Comparison of ENCODE assay signal across 8 cellular contexts in the genomic region with DNA sequence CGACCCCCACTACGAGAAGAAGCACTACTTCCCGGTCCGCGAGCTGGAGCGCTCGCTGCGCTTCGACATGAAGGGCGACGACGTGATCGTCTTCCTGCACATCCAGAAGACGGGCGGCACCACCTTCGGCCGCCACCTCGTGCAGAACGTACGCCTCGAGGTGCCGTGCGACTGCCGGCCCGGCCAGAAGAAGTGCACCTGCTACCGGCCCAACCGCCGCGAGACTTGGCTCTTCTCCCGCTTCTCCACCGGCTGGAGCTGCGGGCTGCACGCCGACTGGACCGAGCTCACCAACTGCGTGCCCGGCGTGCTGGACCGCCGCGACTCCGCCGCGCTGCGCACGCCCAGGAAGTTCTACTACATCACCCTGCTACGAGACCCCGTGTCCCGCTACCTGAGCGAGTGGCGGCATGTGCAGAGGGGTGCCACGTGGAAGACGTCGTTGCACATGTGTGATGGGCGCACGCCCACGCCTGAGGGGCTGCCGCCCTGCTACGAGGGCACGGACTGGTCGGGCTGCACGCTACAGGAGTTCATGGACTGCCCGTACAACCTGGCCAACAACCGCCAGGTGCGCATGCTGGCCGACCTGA. TPM values are rescaled to one million over a fixed set of nuclear protein-coding genes. Genes with fewer than 3 reads are reported as not detected.
DNase-seq lines count a peak whose midpoint lies in the region; ATAC-seq, FAIRE-seq and TF ChIP-seq lines count a peak whose summit lies in the region.
"Not testable (repeated sequence)": the region's sequence is repeated elsewhere in the genome, so short reads cannot be mapped to it uniquely, and the experiment has no call there.

No MANE protein-coding gene starts in this region.

- not testable (repeated sequence) for H3K4me3 Mint-ChIP-seq in stimulated activated naive CD8-positive, alpha-beta T cell treated with anti-CD3 and anti-CD28 coated beads, Interleukin-15, amount 100 ng/mL, for 72 hours

- H3K9me3 Mint-ChIP-seq in stimulated activated naive CD8-positive, alpha-beta T cell treated with anti-CD3 and anti-CD28 coated beads, Interleukin-15, amount 100 ng/mL, for 72 hours, result not testable (repeated sequence)

- peak; percentile 87 for FAIRE-seq in GM12891 (lab: Jason Lieb, UNC)

- peak; percentile 13 for ATAC-seq in left lung
- peak; percentile 42 for ATAC-seq in stimulated activated naive CD8-positive, alpha-beta T cell treated with anti-CD3 and anti-CD28 coated beads, Interleukin-15, amount 100 ng/mL, for 72 hours

- H3K27ac Mint-ChIP-seq in stimulated activated naive CD8-positive, alpha-beta T cell treated with anti-CD3 and anti-CD28 coated beads, Interleukin-15, amount 100 ng/mL, for 72 hours, result not testable (repeated sequence)

- not testable (repeated sequence) for H2AFZ ChIP-seq in ACC112 (ENCODE audit: low read length, unreplicated experiment); neuron (ENCODE audit: low read depth, low read length)

- in situ Hi-C loops in astrocyte of the cerebellum (cut with HindIII; ENCODE audit: low sequenced_read_pairs), result not testable (repeated sequence)

- H3K36me3 ChIP-seq in ACC112 (ENCODE audit: insufficient read depth, low read length); left lung; neuron (ENCODE audit: insufficient read depth, low read length): not testable (repeated sequence)

- not testable (repeated sequence) for H3K27ac ChIP-seq in ACC112 (ENCODE audit: low read depth, low read length); left lung

- TF ChIP-seq CTCF in WI38 (IDR thresholded peaks at IDR 0.05; ENCODE audit: low read depth, low read length); astrocyte of the cerebellum (IDR thresholded peaks at IDR 0.05; ENCODE audit: low read depth, low read length, missing control alignments); fibroblast of the aortic adventitia (IDR thresholded peaks at IDR 0.05; ENCODE audit: insufficient read depth, low read length); left lung (IDR thresholded peaks at IDR 0.05): not testable (repeated sequence)

- H3K27me3 Mint-ChIP-seq in stimulated activated naive CD8-positive, alpha-beta T cell treated with anti-CD3 and anti-CD28 coated beads, Interleukin-15, amount 100 ng/mL, for 72 hours, result peaks cover 37% of the 10 kb centered on the region

- intact Hi-C loops in left lung (cut with DNase I), result not testable (repeated sequence)

- not testable (repeated sequence) for DNase-seq in GM12891 (ENCODE audit: insufficient read length, low spot score); astrocyte of the cerebellum (ENCODE audit: low read depth); fibroblast of the aortic adventitia (ENCODE audit: low read depth); left lung; stimulated activated naive CD8-positive, alpha-beta T cell treated with anti-CD3 and anti-CD28 coated beads, Interleukin-15, amount 100 ng/mL, for 72 hours

- H3K27me3 ChIP-seq in ACC112 (ENCODE audit: insufficient read depth, low read length), result not testable (repeated sequence)
- H3K27me3 ChIP-seq in left lung (peaks cover 4 to 18% of the 10 kb centered on the region in 2 donors), neuron (ENCODE audit: insufficient read depth, low read length) (peaks cover 10% of the 10 kb centered on the region)

- H3K4me1 ChIP-seq in ACC112 (ENCODE audit: control insufficient read depth, insufficient read depth, low read length, unreplicated experiment); left lung; neuron (ENCODE audit: insufficient read depth, low read length): not testable (repeated sequence)

- not testable (repeated sequence) for H3K79me2 ChIP-seq in ACC112 (ENCODE audit: control insufficient read depth, insufficient read depth, low read length, unreplicated experiment)

- not testable (repeated sequence) for TF ChIP-seq POLR2A in GM12891 (IDR thresholded peaks at IDR 0.05; ENCODE audit: low read depth, low read length)

- 0 out of 2 replicates have a peak overlapping the region, but pooled peaks have one; percentile 40 for H3K4me3 ChIP-seq in ACC112 (ENCODE audit: low read depth, low read length)
- 0 out of 2 replicates have a peak overlapping the region, but pooled peaks have one; percentile 20 for H3K4me3 ChIP-seq in WI38 (ENCODE audit: low read depth, low read length)
- peak overlapping the region; percentile 26 for H3K4me3 ChIP-seq in astrocyte of the cerebellum (ENCODE audit: low read depth, low read length)
- peak overlapping the region; percentile 53 for H3K4me3 ChIP-seq in fibroblast of the aortic adventitia (ENCODE audit: low read depth, low read length)
- H3K4me3 ChIP-seq in left lung, result not testable (repeated sequence)
- H3K4me3 ChIP-seq in neuron (ENCODE audit: low read length), result peak overlapping the region; percentile 44

- not testable (repeated sequence) for H3K4me1 Mint-ChIP-seq in stimulated activated naive CD8-positive, alpha-beta T cell treated with anti-CD3 and anti-CD28 coated beads, Interleukin-15, amount 100 ng/mL, for 72 hours

- H3K9me3 ChIP-seq in left lung; neuron (ENCODE audit: low read length): not testable (repeated sequence)

RNA-seq across cellular contexts. Expression of a gene that starts 11.4 kb away (rescaled TPM):
- polyA plus RNA-seq in GM12891 (2012; ENCODE audit: low read depth, missing spikeins), result 1.2 TPM
- 13.6 and 18.2 TPM in 2 replicates for total RNA-seq in fibroblast of the aortic adventitia (ENCODE audit: low replicate concordance)
- total RNA-seq in left lung, result 10 to 100 TPM in 1 of 2 donors, 1 to 10 TPM in 1; 3.6 to 11.6 TPM
